In the genomic region with DNA sequence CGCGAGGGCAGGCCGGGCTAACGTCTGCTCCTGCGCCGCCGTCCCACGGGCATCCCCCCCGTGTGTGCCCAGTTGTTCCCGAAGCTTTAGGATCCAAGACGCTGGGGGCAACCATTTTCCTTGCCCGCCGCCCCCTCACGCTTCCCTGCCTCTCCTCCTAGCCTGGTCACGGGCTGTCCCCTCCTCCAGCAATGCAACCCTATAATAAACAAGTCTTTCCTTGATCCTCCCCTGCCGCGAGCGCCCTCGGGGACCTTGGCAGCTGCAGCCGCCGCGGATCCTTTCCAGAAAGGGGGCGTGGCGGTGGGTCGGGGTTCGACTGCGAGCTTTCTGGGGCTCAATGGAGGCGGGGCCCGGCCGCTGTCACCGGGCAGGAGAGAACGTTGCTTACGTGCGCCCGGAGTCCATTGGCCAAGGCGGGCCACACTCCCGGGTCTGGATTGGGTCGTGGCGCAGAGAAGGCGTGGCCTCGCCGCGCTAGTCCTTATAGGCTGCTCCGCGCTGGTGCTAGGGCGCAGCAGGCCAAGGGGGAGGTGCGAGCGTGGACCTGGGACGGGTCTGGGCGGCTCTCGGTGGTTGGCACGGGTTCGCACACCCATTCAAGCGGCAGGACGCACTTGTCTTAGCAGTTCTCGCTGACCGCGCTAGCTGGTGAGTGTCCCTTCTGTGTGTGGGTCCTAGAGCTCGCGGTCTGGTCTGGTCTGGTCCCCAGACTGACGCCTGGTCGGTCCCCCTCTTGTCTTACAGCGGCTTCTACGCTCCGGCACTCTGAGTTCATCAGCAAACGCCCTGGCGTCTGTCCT, we compare ENCODE assay signal across 8 cellular contexts. TPM values are rescaled to one million over a fixed set of nuclear protein-coding genes. Genes with fewer than 3 reads are reported as not detected.
DNase-seq lines count a peak whose midpoint lies in the region; ATAC-seq and TF ChIP-seq lines count a peak whose summit lies in the region.

DDIT4 (plus strand) TSS at position 515 of the 803 bp plus-strand sequence. CDS start 293 bp downstream, outside the sequence.

- H3F3A ChIP-seq in SK-N-SH (replicated peaks; ENCODE audit: insufficient read depth), result peaks cover 15% of the 10 kb centered on the region

- CTCF ChIA-PET in SK-N-SH (lab: Yijun Ruan, JAX), result interaction anchor here (0.6 to 10.4 kb wide), 19 partner anchors 11 to 225 kb away, joined by 3 to 198 read pairs (median 9); no protein-coding TSS in a partner anchor

- WGBS in SK-N-SH (ENCODE audit: low lambda C conversion rate), result 0% methylated on average over 17 of the region's 67 CpGs
- under 1% methylated on average over 28 of the region's 67 CpGs for WGBS in suprapubic skin

- peak within 1 kb of the TSS; percentile 78 for H2AFZ ChIP-seq in SK-N-SH (ENCODE audit: low read depth)

- H3K36me3 ChIP-seq in SK-N-SH (replicated peaks in 1 of 2; ENCODE audit: control insufficient read depth in 1 of 2, insufficient read depth in 2 of 2, low read length in 1 of 2) (peaks cover 10 to 14% of the 10 kb centered on the region in 2 experiments), suprapubic skin (peaks cover 25% of the 10 kb centered on the region)

- peak; percentile 35 for TF ChIP-seq RAD21 in SK-N-SH (IDR thresholded peaks at IDR 0.05; ENCODE audit: low read length)

- peak within 1 kb of the TSS; percentile 98 for H3K4me2 ChIP-seq in SK-N-SH

- H3K4me3 ChIP-seq in SK-N-SH (ENCODE audit: low read depth in 2 of 2, low read length in 1 of 2) (peak within 1 kb of the TSS; percentile 82 to 98), suprapubic skin (peak within 1 kb of the TSS; percentile 94)

- peak; percentile 77 for ATAC-seq in HG02571 (IDR thresholded peaks at IDR 0.05; ENCODE audit: unreplicated experiment)

- TF ChIP-seq EP300 in SK-N-SH (IDR thresholded peaks at IDR 0.05; ENCODE audit: borderline replicate concordance in 1 of 2, low read depth in 1 of 2, low read length in 1 of 2) (peak; percentile 43 to 80; a peak in 2 of 4 replicates), suprapubic skin (IDR thresholded peaks at IDR 0.05) (no peak)

- H3K4me1 ChIP-seq in SK-N-SH (ENCODE audit: control insufficient read depth in 1 of 2, insufficient read depth in 2 of 2, low read depth in 1 of 2, low read length in 1 of 2), result peaks cover 20 to 36% of the 10 kb centered on the region in 2 experiments; a peak in 3 of 4 replicates
- H3K4me1 ChIP-seq in suprapubic skin, result peaks cover 33% of the 10 kb centered on the region

- no peaks in the 10 kb centered on the region for H3K9me2 ChIP-seq in SK-N-SH

- POLR2A ChIA-PET in SK-N-SH (lab: Yijun Ruan, JAX), result interaction anchor here (0.6 to 8.5 kb wide), 34 partner anchors 8 to 393 kb away, joined by 3 to 234 read pairs (median 4); partner anchors contain the start of genes ANAPC16 and ASCC1

- peak within 1 kb of the TSS; percentile 78 to 100 for H3K27ac ChIP-seq in SK-N-SH (ENCODE audit: low read depth in 2 of 2, low read length in 1 of 2)
- H3K27ac ChIP-seq in suprapubic skin, result peak within 1 kb of the TSS; percentile 97

- peak within 1 kb of the TSS; percentile 73 for H3K9ac ChIP-seq in SK-N-SH

- no peaks in the 10 kb centered on the region for H3K9me3 ChIP-seq in SK-N-SH
- H3K9me3 ChIP-seq in suprapubic skin, result no peaks in the 10 kb centered on the region

- TF ChIP-seq CTCF in SK-N-SH (IDR thresholded peaks at IDR 0.05) (no peak), suprapubic skin (IDR thresholded peaks at IDR 0.05) (no peak)

- DNase-seq in GM04504 (ENCODE audit: low read depth) (peak; percentile 99), NCI-H1048 (lab: John Stamatoyannopoulos, UW) (peak; percentile 96), SK-N-SH (peak; percentile 99), germinal center (ENCODE audit: low spot score) (peak; percentile 99), nucleus accumbens (lab: John Stamatoyannopoulos, UW) (peak; percentile 93 to 100 (median 99)), suprapubic skin (ENCODE audit: low spot score in 2 of 2) (peak; percentile 100)
- peak; percentile 99 for DNase-seq in activated naive CD4-positive, alpha-beta T cell treated with anti-CD3 and anti-CD28 coated beads, Interleukin-2, amount 50 U/mL, for 16 hours

- TF ChIP-seq POLR2A in suprapubic skin (IDR thresholded peaks at IDR 0.05), result peak; percentile 89 to 99

- H3K27me3 ChIP-seq in SK-N-SH (ENCODE audit: insufficient read depth) (no peaks in the 10 kb centered on the region), suprapubic skin (no peaks in the 10 kb centered on the region)

- peaks cover 23% of the 10 kb centered on the region for H4K20me1 ChIP-seq in SK-N-SH (ENCODE audit: insufficient read depth)

- H3K79me2 ChIP-seq in SK-N-SH (ENCODE audit: insufficient read depth), result peaks cover 6% of the 10 kb centered on the region; the same call in 1 of the 2 replicates

TF ChIP-seq in SK-N-SH, 30 proteins besides CTCF, POLR2A, EP300 and RAD21 (continues in another document):
- TF ChIP-seq TAF1 (IDR thresholded peaks at IDR 0.05; ENCODE audit: borderline replicate concordance, low read depth, low read length), result peak; percentile 89
- TF ChIP-seq EZH2phosphoT487 (IDR thresholded peaks at IDR 0.05; ENCODE audit: borderline replicate concordance, low read depth), result no peak
- peak; percentile 97 for TF ChIP-seq RFX5 (IDR thresholded peaks at IDR 0.05; ENCODE audit: low read length)
- peak; percentile 35 for TF ChIP-seq CHD2 (IDR thresholded peaks at IDR 0.05; ENCODE audit: low read length, partially characterized antibody)
- TF ChIP-seq USF2 (IDR thresholded peaks at IDR 0.05; ENCODE audit: borderline replicate concordance, low read depth, low read length), result no peak
- TF ChIP-seq TCF12 (IDR thresholded peaks at IDR 0.05), result peak; percentile 51; the same call in 1 of the 2 replicates
- no peak for TF ChIP-seq ZBTB33 (IDR thresholded peaks at IDR 0.05; ENCODE audit: borderline replicate concordance, low read depth)
- TF ChIP-seq RCOR1 (IDR thresholded peaks at IDR 0.05; ENCODE audit: low read length), result no peak
- peak; percentile 40; the same call in 1 of the 2 replicates for TF ChIP-seq SMC3 (IDR thresholded peaks at IDR 0.05; ENCODE audit: low read depth, low read length)
- no peak for TF ChIP-seq FOXM1 (IDR thresholded peaks at IDR 0.05; ENCODE audit: low read depth)
- peak; percentile 90 for TF ChIP-seq SIN3A (IDR thresholded peaks at IDR 0.05; ENCODE audit: borderline replicate concordance, low read depth, low read length)
- TF ChIP-seq, protein P1, sequence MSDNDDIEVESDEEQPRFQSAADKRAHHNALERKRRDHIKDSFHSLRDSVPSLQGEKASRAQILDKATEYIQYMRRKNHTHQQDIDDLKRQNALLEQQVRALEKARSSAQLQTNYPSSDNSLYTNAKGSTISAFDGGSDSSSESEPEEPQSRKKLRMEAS (IDR thresholded peaks at IDR 0.05; ENCODE audit: low read depth), result peak; percentile 64
- no peak for TF ChIP-seq JUND (IDR thresholded peaks at IDR 0.05)
- TF ChIP-seq MXI1 (IDR thresholded peaks at IDR 0.05; ENCODE audit: low read depth, low read length), result peak; percentile 70
- no peak for TF ChIP-seq GATA2 (CRISPR knock-in tag; IDR thresholded peaks at IDR 0.05)
- TF ChIP-seq YY1 (IDR thresholded peaks at IDR 0.05; ENCODE audit: low read depth), result no peak
- TF ChIP-seq, protein P2, sequence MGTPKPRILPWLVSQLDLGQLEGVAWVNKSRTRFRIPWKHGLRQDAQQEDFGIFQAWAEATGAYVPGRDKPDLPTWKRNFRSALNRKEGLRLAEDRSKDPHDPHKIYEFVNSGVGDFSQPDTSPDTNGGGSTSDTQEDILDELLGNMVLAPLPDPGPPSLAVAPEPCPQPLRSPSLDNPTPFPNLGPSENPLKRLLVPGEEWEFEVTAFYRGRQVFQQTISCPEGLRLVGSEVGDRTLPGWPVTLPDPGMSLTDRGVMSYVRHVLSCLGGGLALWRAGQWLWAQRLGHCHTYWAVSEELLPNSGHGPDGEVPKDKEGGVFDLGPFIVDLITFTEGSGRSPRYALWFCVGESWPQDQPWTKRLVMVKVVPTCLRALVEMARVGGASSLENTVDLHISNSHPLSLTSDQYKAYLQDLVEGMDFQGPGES (IDR thresholded peaks at IDR 0.05; ENCODE audit: low read depth, low read length), result peak; percentile 48; the same call in 1 of the 2 replicates

RNA-seq across cellular contexts. Expression of gene DDIT4, which starts in this region (rescaled TPM):
- polyA plus RNA-seq in SK-N-SH (2012; rRNA removed), result 24.9 and 30.4 TPM in 2 replicates
- 19.5 and 19.9 TPM in 2 replicates for polyA plus RNA-seq in SK-N-SH (2012; cell fraction: cytosol; rRNA removed)
- polyA plus RNA-seq in SK-N-SH (2012; cell fraction: nucleus; rRNA removed), result 41.8 and 55.3 TPM in 2 replicates
- total RNA-seq in suprapubic skin, result 100 to 1,000 TPM; 170 to 246 (median 225) TPM

Comparison
In these comparisons a context has a peak if more than half of its experiments do, and no peak if none do; other contexts are left out.
1. Peak in every context shown above with its lines: DNase-seq, ATAC-seq, H3K4me3 ChIP-seq and H3K27ac ChIP-seq.